In the genomic region with DNA sequence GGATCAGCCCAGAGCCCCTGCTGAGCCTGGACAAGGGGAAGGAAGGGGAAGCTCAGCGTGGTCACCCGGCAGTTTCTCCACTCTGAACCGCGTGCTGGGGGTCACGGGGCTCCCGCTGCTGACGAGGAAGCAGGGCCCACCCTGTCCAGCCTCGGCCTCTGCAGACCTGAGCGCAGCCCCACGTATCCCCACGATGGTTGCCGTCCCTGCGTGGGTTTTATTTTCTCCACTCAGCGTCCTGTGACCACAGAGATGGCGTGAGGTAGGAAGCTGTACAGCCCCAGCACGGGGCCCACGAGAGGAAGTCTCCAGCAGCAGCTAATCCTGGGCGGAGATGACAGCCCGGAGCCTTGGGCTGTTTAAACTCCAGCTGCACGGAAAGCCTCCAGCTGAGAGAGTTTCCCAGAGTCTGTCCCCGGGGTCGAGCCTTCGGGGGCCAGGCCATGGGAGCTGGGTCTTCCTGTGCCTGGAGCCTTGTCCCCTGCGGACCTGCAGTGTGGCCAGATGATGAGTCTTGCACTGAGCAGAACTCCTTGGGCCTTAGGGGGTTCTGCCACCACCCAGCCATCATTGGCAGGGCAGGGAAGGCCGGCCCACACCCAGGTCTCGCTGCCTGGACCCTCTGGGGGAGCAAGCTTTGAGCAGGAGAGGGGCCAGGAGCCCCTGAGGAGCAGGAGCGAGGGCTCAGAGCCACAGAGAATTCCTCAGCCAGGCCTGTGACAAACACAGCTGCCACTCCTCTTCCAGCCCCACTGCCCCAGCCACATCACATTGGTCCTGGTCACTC, we compare ENCODE assay signal across 14 cellular contexts.
DNase-seq lines count a peak whose midpoint lies in the region; ATAC-seq and TF ChIP-seq lines count a peak whose summit lies in the region.
"Had no signal": no experiment of that assay in that cellular context is flagged by ENCODE, and none has a peak within 500 bp of the region (broad histone marks: within the 10 kb centered on the region; RNA-seq: fewer than 3 reads in every experiment).

No MANE protein-coding gene starts in this region.

- H3K27ac ChIP-seq in HL-60 (replicated peaks) (peak overlapping the region; percentile 99), gastrocnemius medialis (peak overlapping the region in 3 of 4 donors; percentile 16 to 58 (median 51))

- no peak overlapping the region for H3K4me3 Mint-ChIP-seq in activated CD4-positive, alpha-beta T cell treated with anti-CD3 and anti-CD28 coated beads, Interleukin-2, amount 10 ng/mL, durations not matched to agents 24 days and 14 days

- peaks cover 10 to 14% of the 10 kb centered on the region in 2 donors for H3K4me1 ChIP-seq in gastrocnemius medialis

- TF ChIP-seq POLR2A in gastrocnemius medialis (IDR thresholded peaks at IDR 0.05) = no peak

- TF ChIP-seq CTCF in HL-60 (IDR thresholded peaks at IDR 0.05; ENCODE audit: insufficient read depth, low read length) = no peak
- TF ChIP-seq CTCF in astrocyte of the spinal cord (IDR thresholded peaks at IDR 0.05; ENCODE audit: low read depth, low read length) = no peak
- TF ChIP-seq CTCF in gastrocnemius medialis (IDR thresholded peaks at IDR 0.05 in 4 of 5, conservative IDR thresholded peaks at IDR 0.05 in 1 of 5) = no peak

- no peaks in the 10 kb centered on the region for H3K36me3 Mint-ChIP-seq in activated CD4-positive, alpha-beta T cell treated with anti-CD3 and anti-CD28 coated beads, Interleukin-2, amount 10 ng/mL, durations not matched to agents 24 days and 14 days (ENCODE audit: low read depth)

- H3K9me3 Mint-ChIP-seq in activated CD4-positive, alpha-beta T cell treated with anti-CD3 and anti-CD28 coated beads, Interleukin-2, amount 10 ng/mL, durations not matched to agents 24 days and 14 days = no peaks in the 10 kb centered on the region
- H3K9me3 Mint-ChIP-seq: effector memory CD8-positive, alpha-beta T cell had no signal

- peaks cover 7% of the 10 kb centered on the region for H3K27me3 Mint-ChIP-seq in activated CD4-positive, alpha-beta T cell treated with anti-CD3 and anti-CD28 coated beads, Interleukin-2, amount 10 ng/mL, durations not matched to agents 24 days and 14 days

- in situ Hi-C loops in astrocyte of the spinal cord (cut with HindIII; ENCODE audit: low sequenced_read_pairs) (no loop called here), gastrocnemius medialis (cut with MboI; ENCODE audit: low sequenced_read_pairs in 4 of 4) (no loop called here)

- H3K27me3 ChIP-seq in HL-60 (ENCODE audit: insufficient read depth, poor library complexity, severe bottlenecking) (no peaks in the 10 kb centered on the region), gastrocnemius medialis (no peaks in the 10 kb centered on the region)

- ATAC-seq in gastrocnemius medialis = no peak
- ATAC-seq in GM19023 (IDR thresholded peaks at IDR 0.05; ENCODE audit: unreplicated experiment) = no peak
- no peak for ATAC-seq in GM19467 (IDR thresholded peaks at IDR 0.05; ENCODE audit: unreplicated experiment)
- ATAC-seq: effector memory CD8-positive, alpha-beta T cell; T-helper 17 cell had no signal

- no peaks in the 10 kb centered on the region for H3K9me3 ChIP-seq in gastrocnemius medialis

- H3K27ac Mint-ChIP-seq in activated CD4-positive, alpha-beta T cell treated with anti-CD3 and anti-CD28 coated beads, Interleukin-2, amount 10 ng/mL, durations not matched to agents 24 days and 14 days = no peak overlapping the region
- H3K27ac Mint-ChIP-seq: effector memory CD8-positive, alpha-beta T cell; T-helper 17 cell had no signal

- intact Hi-C loops in gastrocnemius medialis (cut with DNase I; ENCODE audit: low total_unique reads) = no loop called here
- intact Hi-C loops in activated CD4-positive, alpha-beta T cell treated with anti-CD3 and anti-CD28 coated beads, Interleukin-2, amount 10 ng/mL, durations not matched to agents 24 days and 14 days (cut with micrococcal nuclease) = no loop called here

- H3K4me3 ChIP-seq in HL-60 (replicated peaks; ENCODE audit: insufficient read depth, low read length) (peak overlapping the region; percentile 15), astrocyte of the spinal cord (ENCODE audit: low read depth, low read length) (no peak overlapping the region), gastrocnemius medialis (no peak overlapping the region)

- H3K36me3 ChIP-seq in gastrocnemius medialis = no peaks in the 10 kb centered on the region

- peaks cover 3% of the 10 kb centered on the region for H3K4me1 Mint-ChIP-seq in activated CD4-positive, alpha-beta T cell treated with anti-CD3 and anti-CD28 coated beads, Interleukin-2, amount 10 ng/mL, durations not matched to agents 24 days and 14 days

- DNase-seq in HL-60 (ENCODE audit: low read depth in 1 of 2, low spot score in 1 of 2) (peak; percentile 64 to 78), astrocyte of the spinal cord (ENCODE audit: low read depth, low spot score) (peak; percentile 27), iris pigment epithelial cell (ENCODE audit: low read depth) (peak; percentile 39), gastrocnemius medialis (no peak)
- DNase-seq in activated CD4-positive, alpha-beta T cell treated with anti-CD3 and anti-CD28 coated beads, Interleukin-2, amount 10 ng/mL, durations not matched to agents 24 days and 14 days = no peak
- no peak for DNase-seq in NK-92 treated with Interleukin-12 subunit alpha and Interleukin-12 subunit beta, amount 100 ng/mL, for 24 hours (lab: John Stamatoyannopoulos, UW)
- DNase-seq: Calu3; effector memory CD8-positive, alpha-beta T cell; kidney glomerular epithelial cell; NCI-H2171 treated with DMSO at 0.1 percent for 48 hours; stimulated activated CD4-positive, alpha-beta T cell treated with anti-CD3 and anti-CD28 coated beads, Interleukin-2, amount 100 ng/mL, for 24 hours; T-helper 17 cell had no signal

Comparison
In these comparisons a context has a peak if more than half of its experiments do, and no peak if none do; other contexts are left out.
1. DNase-seq: peak in HL-60 (2 of 2), astrocyte of the spinal cord (single experiment) and iris pigment epithelial cell (single experiment); none in gastrocnemius medialis (0 of 2), activated CD4-positive, alpha-beta T cell treated with anti-CD3 and anti-CD28 coated beads, Interleukin-2, amount 10 ng/mL, durations not matched to agents 24 days and 14 days (single experiment) and NK-92 treated with Interleukin-12 subunit alpha and Interleukin-12 subunit beta, amount 100 ng/mL, for 24 hours (single experiment).